Comparison of ENCODE assay signal across 14 cellular contexts in genomic region chr11:8863838-8864237, GRCh38. TPM values are rescaled to one million over a fixed set of nuclear protein-coding genes. Genes with fewer than 3 reads are reported as not detected.
DNase-seq lines count a peak whose midpoint lies in the region; ATAC-seq, FAIRE-seq and TF ChIP-seq lines count a peak whose summit lies in the region.
"Had no signal": no experiment of that assay in that cellular context is flagged by ENCODE, and none has a peak within 500 bp of the region (broad histone marks: within the 10 kb centered on the region; RNA-seq: fewer than 3 reads in every experiment).

No MANE protein-coding gene starts in this region.

- POLR2A ChIA-PET in CD4-positive, alpha-beta T cell (lab: Charles Lee): no interaction called here

- H3K36me3 ChIP-seq in bronchial epithelial cell (ENCODE audit: control insufficient read depth, insufficient read depth, low read length): no peaks in the 10 kb centered on the region
- H3K36me3 ChIP-seq in left lung: no peaks in the 10 kb centered on the region
- no peaks in the 10 kb centered on the region for H3K36me3 ChIP-seq in upper lobe of right lung
- H3K36me3 ChIP-seq: right lobe of liver had no signal

- peak; percentile 76 for ATAC-seq in left lung
- peak; percentile 56 for ATAC-seq in upper lobe of right lung
- ATAC-seq in CD4-positive, alpha-beta T cell (ENCODE audit: poor library complexity): no peak
- ATAC-seq: activated T-cell treated with anti-CD3 and anti-CD28 coated beads, Interleukin-2, amount 50 U/mL, for 72 hours had no signal

- H3K4me3 Mint-ChIP-seq in CD4-positive, alpha-beta T cell: no peak overlapping the region
- H3K4me3 Mint-ChIP-seq: activated T-cell treated with anti-CD3 and anti-CD28 coated beads, Interleukin-2, amount 50 U/mL, for 72 hours had no signal

- no peaks in the 10 kb centered on the region for H3K9me3 Mint-ChIP-seq in CD4-positive, alpha-beta T cell
- H3K9me3 Mint-ChIP-seq: activated T-cell treated with anti-CD3 and anti-CD28 coated beads, Interleukin-2, amount 50 U/mL, for 72 hours had no signal

- intact Hi-C loops in left lung (cut with DNase I) (no loop called here), upper lobe of right lung (cut with DNase I) (no loop called here)
- intact Hi-C loops in CD4-positive, alpha-beta T cell (cut with DNase I, micrococcal nuclease): no loop called here

- H3K4me1 ChIP-seq in left lung (peaks cover 13 to 29% of the 10 kb centered on the region in 2 donors), upper lobe of right lung (peaks cover 16% of the 10 kb centered on the region)

- no peaks in the 10 kb centered on the region for H3K36me3 Mint-ChIP-seq in CD4-positive, alpha-beta T cell (ENCODE audit: low read depth)

- H3K4me3 ChIP-seq in bronchial epithelial cell (ENCODE audit: low read depth, low read length) (no peak overlapping the region), left lung (no peak overlapping the region), upper lobe of right lung (no peak overlapping the region)
- H3K4me3 ChIP-seq: right lobe of liver had no signal

- no peaks in the 10 kb centered on the region for H3K4me1 Mint-ChIP-seq in CD4-positive, alpha-beta T cell (ENCODE audit: low read depth)

- H3K27me3 ChIP-seq in bronchial epithelial cell (ENCODE audit: control insufficient read depth, insufficient read depth, low read length): no peaks in the 10 kb centered on the region
- no peaks in the 10 kb centered on the region for H3K27me3 ChIP-seq in left lung
- no peaks in the 10 kb centered on the region for H3K27me3 ChIP-seq in upper lobe of right lung
- peaks cover 24% of the 10 kb centered on the region for H3K27me3 ChIP-seq in CD4-positive, alpha-beta T cell (ENCODE audit: control insufficient read depth, insufficient read depth, low read length)
- H3K27me3 ChIP-seq: right lobe of liver had no signal

- H3K9me3 ChIP-seq in left lung (no peaks in the 10 kb centered on the region), upper lobe of right lung (no peaks in the 10 kb centered on the region)
- H3K9me3 ChIP-seq in CD4-positive, alpha-beta T cell (ENCODE audit: control insufficient read depth, low read length): no peaks in the 10 kb centered on the region
- H3K9me3 ChIP-seq: right lobe of liver had no signal

- H3K27ac ChIP-seq in left lung: peak overlapping the region; percentile 58 to 67
- peak overlapping the region; percentile 67 for H3K27ac ChIP-seq in upper lobe of right lung
- H3K27ac ChIP-seq in CD4-positive, alpha-beta T cell (ENCODE audit: low read depth, low read length): no peak overlapping the region
- H3K27ac ChIP-seq: 22Rv1 had no signal

- TF ChIP-seq CTCF in bronchial epithelial cell (IDR thresholded peaks at IDR 0.05; ENCODE audit: insufficient read depth, low read length, severe bottlenecking) (no peak), left lung (IDR thresholded peaks at IDR 0.05) (no peak), upper lobe of right lung (IDR thresholded peaks at IDR 0.05) (no peak)
- TF ChIP-seq CTCF in CD4-positive, alpha-beta T cell (IDR thresholded peaks at IDR 0.05): no peak

- CTCF ChIA-PET in CD4-positive, alpha-beta T cell (lab: Charles Lee): no interaction called here

- no peak overlapping the region for H3K27ac Mint-ChIP-seq in CD4-positive, alpha-beta T cell
- H3K27ac Mint-ChIP-seq: activated T-cell treated with anti-CD3 and anti-CD28 coated beads, Interleukin-2, amount 50 U/mL, for 72 hours had no signal

- H3K27me3 Mint-ChIP-seq in CD4-positive, alpha-beta T cell: peaks cover 67% of the 10 kb centered on the region

- DNase-seq in DMS53 (lab: John Stamatoyannopoulos, UW) (peak; percentile 39), DMS53 treated with DMSO at 0.1 percent for 48 hours (lab: John Stamatoyannopoulos, UW; ENCODE audit: unreplicated experiment) (no peak), bronchial epithelial cell (ENCODE audit: low read depth) (peak; percentile 78), left lung (no peak), upper lobe of right lung (no peak), DMS 273 treated with DMSO at 0.1 percent for 48 hours (lab: John Stamatoyannopoulos, UW) (no peak), urothelium cell line (ENCODE audit: low spot score) (no peak)
- DNase-seq in CD4-positive, alpha-beta T cell: no peak
- DNase-seq: activated T-cell treated with anti-CD3 and anti-CD28 coated beads, Interleukin-2, amount 50 U/mL, for 72 hours; caudate nucleus; NCI-H2171; right lobe of liver; RPMI8226 had no signal

- FAIRE-seq in bronchial epithelial cell (lab: Jason Lieb, UNC) (no peak), urothelium cell line (lab: Jason Lieb, UNC) (no peak)

RNA-seq across cellular contexts. Expression of gene AKIP1, which starts 47.2 kb away (rescaled TPM):
- total RNA-seq in bronchial epithelial cell: 35.8 and 36.3 TPM in 2 replicates
- total RNA-seq in left lung: 10 to 100 TPM; 23.2 to 29.1 TPM
- total RNA-seq in upper lobe of right lung: 27.1 TPM
- 1 to 10 TPM; 3.2 to 4.1 TPM for total RNA-seq in CD4-positive, alpha-beta T cell

Comparison
In these comparisons a context has a peak if more than half of its experiments do, and no peak if none do; other contexts are left out.
1. DNase-seq: peak in DMS53 (single experiment) and bronchial epithelial cell (single experiment); none in DMS53 treated with DMSO at 0.1 percent for 48 hours (single experiment), left lung (0 of 2), upper lobe of right lung (single experiment), DMS 273 treated with DMSO at 0.1 percent for 48 hours (single experiment), CD4-positive, alpha-beta T cell (0 of 10) and urothelium cell line (single experiment).